In genomic region chr18:30492552-30493129, GRCh38 we compare ENCODE assay signal across 19 cellular contexts.
DNase-seq lines count a peak whose midpoint lies in the region; ATAC-seq, FAIRE-seq and TF ChIP-seq lines count a peak whose summit lies in the region.
"Had no signal": no experiment of that assay in that cellular context is flagged by ENCODE, and none has a peak within 500 bp of the region (broad histone marks: within the 10 kb centered on the region; RNA-seq: fewer than 3 reads in every experiment).

No MANE protein-coding gene starts in this region.

- H3K9me3 Mint-ChIP-seq in activated CD8-positive, alpha-beta T cell treated with anti-CD3 and anti-CD28 coated beads, Interleukin-2, amount 10 ng/mL, durations not matched to agents 7 days and 5 days (ENCODE audit: insufficient read depth): peaks cover 3% of the 10 kb centered on the region
- peaks cover 7% of the 10 kb centered on the region for H3K9me3 Mint-ChIP-seq in activated CD8-positive, alpha-beta T cell treated with anti-CD3 and anti-CD28 coated beads for 36 hours
- H3K9me3 Mint-ChIP-seq in activated T-helper 17 cell treated with anti-CD3 and anti-CD28 coated beads, Interleukin-2, amount 50 U/mL, for 72 hours: peaks cover 5% of the 10 kb centered on the region

- peak; percentile 49 for ATAC-seq in activated CD8-positive, alpha-beta T cell treated with anti-CD3 and anti-CD28 coated beads, Interleukin-2, amount 10 ng/mL, durations not matched to agents 7 days and 5 days
- no peak for ATAC-seq in activated CD8-positive, alpha-beta T cell treated with anti-CD3 and anti-CD28 coated beads for 36 hours
- ATAC-seq in activated T-helper 17 cell treated with anti-CD3 and anti-CD28 coated beads, Interleukin-2, amount 50 U/mL, for 72 hours (replicated peaks): peak; percentile 31
- peak; percentile 56 for ATAC-seq in aorta (ENCODE audit: low FRiP score)
- ATAC-seq: HCT116 had no signal

- intact Hi-C loops in activated CD8-positive, alpha-beta T cell treated with anti-CD3 and anti-CD28 coated beads for 36 hours (cut with micrococcal nuclease): no loop called here
- intact Hi-C loops in aorta (cut with DNase I): no loop called here

- POLR2A ChIA-PET in activated CD8-positive, alpha-beta T cell treated with anti-CD3 and anti-CD28 coated beads, Interleukin-2, amount 10 ng/mL, durations not matched to agents 7 days and 5 days (lab: Charles Lee): no interaction called here
- POLR2A ChIA-PET in activated CD8-positive, alpha-beta T cell treated with anti-CD3 and anti-CD28 coated beads for 36 hours (lab: Charles Lee): no interaction called here

- no peaks in the 10 kb centered on the region for H3K27me3 ChIP-seq in bronchial epithelial cell (ENCODE audit: control insufficient read depth, insufficient read depth, low read length)
- no peaks in the 10 kb centered on the region for H3K27me3 ChIP-seq in aorta (ENCODE audit: control insufficient read depth in 1 of 2, insufficient read depth in 2 of 2, low read length in 1 of 2)
- H3K27me3 ChIP-seq: BLaER1 had no signal

- no peaks in the 10 kb centered on the region for H3K4me1 ChIP-seq in aorta (ENCODE audit: control insufficient read depth in 1 of 2, insufficient read depth in 2 of 2, low read length in 2 of 2)
- H3K4me1 ChIP-seq: BLaER1 had no signal

- no peaks in the 10 kb centered on the region for H3K9me3 ChIP-seq in aorta (ENCODE audit: control insufficient read depth, low read length)
- H3K9me3 ChIP-seq: BLaER1 had no signal

- DNase-seq in activated CD8-positive, alpha-beta T cell treated with anti-CD3 and anti-CD28 coated beads, Interleukin-2, amount 10 ng/mL, durations not matched to agents 7 days and 5 days: no peak
- no peak for DNase-seq in activated CD8-positive, alpha-beta T cell treated with anti-CD3 and anti-CD28 coated beads for 36 hours
- DNase-seq in bronchial epithelial cell (ENCODE audit: low read depth) (no peak), aorta (no peak), NCI-H446 (lab: John Stamatoyannopoulos, UW) (no peak), GF-D8 (lab: John Stamatoyannopoulos, UW) (no peak)
- DNase-seq: 8988T; CD4-positive, alpha-beta memory T cell; DMS153; DMS79; GDM1; GOT3; H7; HFFc6 had no signal

- TF ChIP-seq CTCF in activated CD8-positive, alpha-beta T cell treated with anti-CD3 and anti-CD28 coated beads for 36 hours (IDR thresholded peaks at IDR 0.05): no peak
- no peak for TF ChIP-seq CTCF in bronchial epithelial cell (IDR thresholded peaks at IDR 0.05; ENCODE audit: insufficient read depth, low read length, severe bottlenecking)

- no peaks in the 10 kb centered on the region for H3K4me1 Mint-ChIP-seq in activated CD8-positive, alpha-beta T cell treated with anti-CD3 and anti-CD28 coated beads, Interleukin-2, amount 10 ng/mL, durations not matched to agents 7 days and 5 days (ENCODE audit: low read depth)
- no peaks in the 10 kb centered on the region for H3K4me1 Mint-ChIP-seq in activated CD8-positive, alpha-beta T cell treated with anti-CD3 and anti-CD28 coated beads for 36 hours (ENCODE audit: low read depth)
- H3K4me1 Mint-ChIP-seq in activated T-helper 17 cell treated with anti-CD3 and anti-CD28 coated beads, Interleukin-2, amount 50 U/mL, for 72 hours: no peaks in the 10 kb centered on the region
- H3K4me1 Mint-ChIP-seq: CD14-positive monocyte; CD4-positive, alpha-beta memory T cell had no signal

- FAIRE-seq in bronchial epithelial cell (lab: Jason Lieb, UNC): peak; percentile 7

- H3K27me3 Mint-ChIP-seq in activated CD8-positive, alpha-beta T cell treated with anti-CD3 and anti-CD28 coated beads, Interleukin-2, amount 10 ng/mL, durations not matched to agents 7 days and 5 days (ENCODE audit: low read depth): no peaks in the 10 kb centered on the region
- H3K27me3 Mint-ChIP-seq in activated CD8-positive, alpha-beta T cell treated with anti-CD3 and anti-CD28 coated beads for 36 hours: no peaks in the 10 kb centered on the region
- H3K27me3 Mint-ChIP-seq in activated T-helper 17 cell treated with anti-CD3 and anti-CD28 coated beads, Interleukin-2, amount 50 U/mL, for 72 hours: no peaks in the 10 kb centered on the region
- H3K27me3 Mint-ChIP-seq: CD4-positive, alpha-beta memory T cell had no signal

- no peak overlapping the region for H3K27ac Mint-ChIP-seq in activated CD8-positive, alpha-beta T cell treated with anti-CD3 and anti-CD28 coated beads, Interleukin-2, amount 10 ng/mL, durations not matched to agents 7 days and 5 days
- H3K27ac Mint-ChIP-seq in activated CD8-positive, alpha-beta T cell treated with anti-CD3 and anti-CD28 coated beads for 36 hours: no peak overlapping the region
- H3K27ac Mint-ChIP-seq in activated T-helper 17 cell treated with anti-CD3 and anti-CD28 coated beads, Interleukin-2, amount 50 U/mL, for 72 hours: no peak overlapping the region
- H3K27ac Mint-ChIP-seq: CD14-positive monocyte; CD4-positive, alpha-beta memory T cell; HFFc6 had no signal

- H3K36me3 ChIP-seq in bronchial epithelial cell (ENCODE audit: control insufficient read depth, insufficient read depth, low read length): no peaks in the 10 kb centered on the region
- no peaks in the 10 kb centered on the region for H3K36me3 ChIP-seq in aorta (ENCODE audit: control insufficient read depth in 1 of 2, insufficient read depth in 2 of 2, low read length in 1 of 2)
- H3K36me3 ChIP-seq: BLaER1 had no signal

- no peaks in the 10 kb centered on the region for H3K36me3 Mint-ChIP-seq in activated CD8-positive, alpha-beta T cell treated with anti-CD3 and anti-CD28 coated beads, Interleukin-2, amount 10 ng/mL, durations not matched to agents 7 days and 5 days (ENCODE audit: low read depth)
- no peaks in the 10 kb centered on the region for H3K36me3 Mint-ChIP-seq in activated CD8-positive, alpha-beta T cell treated with anti-CD3 and anti-CD28 coated beads for 36 hours (ENCODE audit: low read depth)
- no peaks in the 10 kb centered on the region for H3K36me3 Mint-ChIP-seq in activated T-helper 17 cell treated with anti-CD3 and anti-CD28 coated beads, Interleukin-2, amount 50 U/mL, for 72 hours (ENCODE audit: low read depth)
- H3K36me3 Mint-ChIP-seq: CD14-positive monocyte; CD4-positive, alpha-beta memory T cell had no signal

- no peak overlapping the region for H3K4me3 Mint-ChIP-seq in activated CD8-positive, alpha-beta T cell treated with anti-CD3 and anti-CD28 coated beads, Interleukin-2, amount 10 ng/mL, durations not matched to agents 7 days and 5 days
- H3K4me3 Mint-ChIP-seq in activated CD8-positive, alpha-beta T cell treated with anti-CD3 and anti-CD28 coated beads for 36 hours: no peak overlapping the region
- H3K4me3 Mint-ChIP-seq in activated T-helper 17 cell treated with anti-CD3 and anti-CD28 coated beads, Interleukin-2, amount 50 U/mL, for 72 hours: no peak overlapping the region
- H3K4me3 Mint-ChIP-seq: CD14-positive monocyte; CD4-positive, alpha-beta memory T cell; HFFc6 had no signal

- 93 to 98% methylated on average over 4 of the region's 4 CpGs for WGBS in aorta, 2 donors

- CTCF ChIA-PET in activated CD8-positive, alpha-beta T cell treated with anti-CD3 and anti-CD28 coated beads, Interleukin-2, amount 10 ng/mL, durations not matched to agents 7 days and 5 days (lab: Charles Lee): no interaction called here
- CTCF ChIA-PET in activated CD8-positive, alpha-beta T cell treated with anti-CD3 and anti-CD28 coated beads for 36 hours (lab: Charles Lee): no interaction called here

- no peak overlapping the region for H3K4me3 ChIP-seq in bronchial epithelial cell (ENCODE audit: low read depth, low read length)
- no peak overlapping the region for H3K4me3 ChIP-seq in aorta (ENCODE audit: low read length in 2 of 2)
- H3K4me3 ChIP-seq: BLaER1 had no signal

- no peak overlapping the region for H3K27ac ChIP-seq in aorta (ENCODE audit: low read depth in 1 of 2, low read length in 2 of 2)
- H3K27ac ChIP-seq: BLaER1, HL-60 had no signal
